8 cellular contexts compared by ENCODE assay signal in the genomic region with DNA sequence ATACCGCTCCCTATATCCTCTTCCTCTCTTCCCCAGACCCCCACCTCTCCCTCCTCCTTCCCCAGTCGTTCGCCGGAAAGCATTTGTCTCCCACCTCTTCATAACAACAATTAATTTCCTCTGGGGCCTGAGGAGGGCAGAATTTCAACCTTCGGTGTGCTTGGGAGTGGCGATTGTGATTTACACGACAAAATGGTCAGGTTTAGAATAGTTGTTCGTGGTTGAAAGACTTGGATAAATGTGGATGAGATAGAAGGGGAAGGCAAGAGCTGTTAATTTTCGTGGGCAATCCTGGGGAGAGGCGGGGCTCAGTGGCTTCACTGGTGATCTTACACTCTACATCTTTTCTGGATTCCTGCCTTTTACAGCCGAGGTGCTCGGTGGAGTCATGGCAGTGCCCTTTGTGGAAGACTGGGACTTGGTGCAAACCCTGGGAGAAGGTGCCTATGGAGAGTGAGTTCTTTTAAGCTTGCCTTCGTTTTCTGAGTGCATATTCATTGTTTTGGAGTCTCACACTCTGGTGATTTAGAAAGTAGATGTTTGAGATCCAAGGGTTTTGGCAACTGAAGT. TPM values are rescaled to one million over a fixed set of nuclear protein-coding genes. Genes with fewer than 3 reads are reported as not detected.
DNase-seq lines count a peak whose midpoint lies in the region; ATAC-seq and TF ChIP-seq lines count a peak whose summit lies in the region.

No MANE protein-coding gene starts in this region.

- ATAC-seq in CD8-positive, alpha-beta T cell, result peak; percentile 37
- ATAC-seq in GM18909 (IDR thresholded peaks at IDR 0.05; ENCODE audit: poor library complexity, unreplicated experiment) (peak; percentile 27), HG03139 (IDR thresholded peaks at IDR 0.05; ENCODE audit: unreplicated experiment) (peak; percentile 28)

- no peaks in the 10 kb centered on the region for H3K9me3 Mint-ChIP-seq in CD8-positive, alpha-beta T cell
- H3K9me3 Mint-ChIP-seq in dendritic cell treated with granulocyte-macrophage colony-stimulating factor and Interleukin-4, amounts not matched to agents 40 ng/mL and 50 ng/mL, for 4 days, result no peaks in the 10 kb centered on the region

- CTCF ChIA-PET in CD8-positive, alpha-beta T cell (lab: Charles Lee), result interaction anchor here (1.0 to 1.7 kb wide), 4 partner anchors 11 to 261 kb away, joined by 3 to 4 read pairs (median 3); a partner anchor contains a TSS

- peak overlapping the region; percentile 91 for H3K27ac ChIP-seq in CD8-positive, alpha-beta T cell (ENCODE audit: low read depth, low read length)
- peak overlapping the region; percentile 84 for H3K27ac ChIP-seq in SJCRH30
- peak overlapping the region; percentile 93 to 96 for H3K27ac ChIP-seq in uterus

- peak overlapping the region; percentile 100 for H3K4me3 Mint-ChIP-seq in CD8-positive, alpha-beta T cell
- peak overlapping the region; percentile 100 for H3K4me3 Mint-ChIP-seq in dendritic cell treated with granulocyte-macrophage colony-stimulating factor and Interleukin-4, amounts not matched to agents 40 ng/mL and 50 ng/mL, for 4 days

- H3K27ac Mint-ChIP-seq in CD8-positive, alpha-beta T cell, result peak overlapping the region; percentile 77
- H3K27ac Mint-ChIP-seq in dendritic cell treated with granulocyte-macrophage colony-stimulating factor and Interleukin-4, amounts not matched to agents 40 ng/mL and 50 ng/mL, for 4 days, result peak overlapping the region; percentile 97

- peak; percentile 1 to 50 (median 20) for DNase-seq in CD8-positive, alpha-beta T cell
- DNase-seq in SJCRH30 (no peak), uterus (no peak), NCI-H2081 treated with DMSO at 0.1 percent for 48 hours (lab: John Stamatoyannopoulos, UW) (no peak)

- TF ChIP-seq CTCF in CD8-positive, alpha-beta T cell (IDR thresholded peaks at IDR 0.05), result peak; percentile 44
- TF ChIP-seq CTCF in uterus (IDR thresholded peaks at IDR 0.05), result no peak

- no peaks in the 10 kb centered on the region for H3K36me3 ChIP-seq in CD8-positive, alpha-beta T cell (ENCODE audit: insufficient read depth, low read length)
- H3K36me3 ChIP-seq in SJCRH30, result peaks cover 25% of the 10 kb centered on the region
- H3K36me3 ChIP-seq in uterus, result no peaks in the 10 kb centered on the region

- intact Hi-C loops in CD8-positive, alpha-beta T cell (cut with DNase I, micrococcal nuclease), result loop anchor here (2.0 to 10.0 kb wide), 5 partner anchors 246 to 1002 kb away; a partner anchor contains a TSS
- intact Hi-C loops in dendritic cell treated with granulocyte-macrophage colony-stimulating factor and Interleukin-4, amounts not matched to agents 40 ng/mL and 50 ng/mL, for 4 days (cut with micrococcal nuclease), result loop anchor here (5.0 kb wide), 3 partner anchors 34 to 261 kb away; a partner anchor contains a TSS
- intact Hi-C loops in uterus (cut with DNase I; ENCODE audit: low total_unique reads), result no loop called here

- TF ChIP-seq POLR2A in uterus (IDR thresholded peaks at IDR 0.05), result no peak

- H3K27me3 Mint-ChIP-seq in CD8-positive, alpha-beta T cell (ENCODE audit: low read depth), result no peaks in the 10 kb centered on the region
- H3K27me3 Mint-ChIP-seq in dendritic cell treated with granulocyte-macrophage colony-stimulating factor and Interleukin-4, amounts not matched to agents 40 ng/mL and 50 ng/mL, for 4 days, result no peaks in the 10 kb centered on the region

- POLR2A ChIA-PET in CD8-positive, alpha-beta T cell (lab: Charles Lee), result interaction anchor here (2.6 to 3.6 kb wide), 2 partner anchors 23 to 34 kb away, joined by 5 to 35 read pairs; a partner anchor contains a TSS

- peak overlapping the region; percentile 77 for H3K4me3 ChIP-seq in CD8-positive, alpha-beta T cell (ENCODE audit: low read depth, low read length)
- H3K4me3 ChIP-seq in SJCRH30 (peak overlapping the region; percentile 63), mononuclear cell (ENCODE audit: low read length) (peak overlapping the region; percentile 58), uterus (peak overlapping the region; percentile 60 to 61)

- H3K27me3 ChIP-seq in CD8-positive, alpha-beta T cell (ENCODE audit: insufficient read depth, low read length), result no peaks in the 10 kb centered on the region
- no peaks in the 10 kb centered on the region for H3K27me3 ChIP-seq in SJCRH30
- no peaks in the 10 kb centered on the region for H3K27me3 ChIP-seq in mononuclear cell (ENCODE audit: insufficient read depth, low read length)
- no peaks in the 10 kb centered on the region for H3K27me3 ChIP-seq in uterus

- no peaks in the 10 kb centered on the region for H3K9me3 ChIP-seq in CD8-positive, alpha-beta T cell (ENCODE audit: low read length)
- H3K9me3 ChIP-seq in SJCRH30 (replicated peaks), result no peaks in the 10 kb centered on the region
- no peaks in the 10 kb centered on the region for H3K9me3 ChIP-seq in mononuclear cell (ENCODE audit: low read depth, low read length)
- no peaks in the 10 kb centered on the region for H3K9me3 ChIP-seq in uterus

- H3K36me3 Mint-ChIP-seq in CD8-positive, alpha-beta T cell, result peaks cover 15% of the 10 kb centered on the region
- peaks cover 25% of the 10 kb centered on the region for H3K36me3 Mint-ChIP-seq in dendritic cell treated with granulocyte-macrophage colony-stimulating factor and Interleukin-4, amounts not matched to agents 40 ng/mL and 50 ng/mL, for 4 days (ENCODE audit: low read depth)

- H3K4me1 ChIP-seq in CD8-positive, alpha-beta T cell (ENCODE audit: insufficient read depth, low read length), result peaks cover 12% of the 10 kb centered on the region
- H3K4me1 ChIP-seq in SJCRH30, result 0 out of 2 replicates have a peak, but pooled peaks cover 3% of the 10 kb centered on the region
- peaks cover 19% of the 10 kb centered on the region for H3K4me1 ChIP-seq in mononuclear cell (ENCODE audit: insufficient read depth, low read length)
- H3K4me1 ChIP-seq in uterus, result peaks cover 0 to 6% of the 10 kb centered on the region in 2 donors

- H3K4me1 Mint-ChIP-seq in CD8-positive, alpha-beta T cell (ENCODE audit: low read depth), result peaks cover 17% of the 10 kb centered on the region
- H3K4me1 Mint-ChIP-seq in dendritic cell treated with granulocyte-macrophage colony-stimulating factor and Interleukin-4, amounts not matched to agents 40 ng/mL and 50 ng/mL, for 4 days (ENCODE audit: low read depth), result peaks cover 22% of the 10 kb centered on the region

RNA-seq across cellular contexts. Expression of a gene that starts 1.5 kb away (rescaled TPM):
- total RNA-seq in CD8-positive, alpha-beta T cell, result 1 to 10 TPM; 8.1 to 8.7 TPM
- total RNA-seq in SJCRH30 (2014; rRNA removed; shearing (Covaris generic)), result 48.3 and 50.9 TPM in 2 replicates
- 7.3 TPM for total RNA-seq in mononuclear cell
- total RNA-seq in uterus, result 10 to 100 TPM in 1 of 4 donors, 1 to 10 TPM in 2, not detected in 1; 1.6 to 35.4 (median 2.6) TPM

RNA-seq across cellular contexts. Expression of a gene that starts 33.8 kb away (rescaled TPM):
- total RNA-seq in CD8-positive, alpha-beta T cell, result 10 to 100 TPM; 45.5 to 46.8 TPM
- 102 and 104 TPM in 2 replicates for total RNA-seq in SJCRH30 (2014; rRNA removed; shearing (Covaris generic))
- 28.2 TPM for total RNA-seq in mononuclear cell
- 100 to 1,000 TPM in 2 of 4 donors, 10 to 100 TPM in 2; 66.6 to 183 (median 105) TPM for total RNA-seq in uterus

RNA-seq across cellular contexts. Expression of a gene that starts 54.2 kb away (rescaled TPM):
- not detected for total RNA-seq in CD8-positive, alpha-beta T cell
- total RNA-seq in SJCRH30 (2014; rRNA removed; shearing (Covaris generic)), result 0.08 and 0.14 TPM in 2 replicates
- total RNA-seq in mononuclear cell (not detected), uterus (not detected)

RNA-seq across cellular contexts. Expression of a gene that starts 57.2 kb away (rescaled TPM):
- 10 to 100 TPM; 20.5 to 22.4 TPM for total RNA-seq in CD8-positive, alpha-beta T cell
- 81.7 and 85.0 TPM in 2 replicates for total RNA-seq in SJCRH30 (2014; rRNA removed; shearing (Covaris generic))
- total RNA-seq in mononuclear cell (28.7 TPM), uterus (10 to 100 TPM; 22.3 to 77.4 (median 69.2) TPM)

Comparison
In these comparisons a context has a peak if more than half of its experiments do, and no peak if none do; other contexts are left out.
1. DNase-seq: peak in CD8-positive, alpha-beta T cell (7 of 7); none in SJCRH30 (0 of 2), uterus (0 of 2) and NCI-H2081 treated with DMSO at 0.1 percent for 48 hours (single experiment).
2. Peak in every context shown above with its lines, with median percentiles within 50 percentile points of each other: ATAC-seq, H3K27ac ChIP-seq and H3K4me3 ChIP-seq.